Comparison of ENCODE assay signal across 25 cellular contexts in the genomic region with DNA sequence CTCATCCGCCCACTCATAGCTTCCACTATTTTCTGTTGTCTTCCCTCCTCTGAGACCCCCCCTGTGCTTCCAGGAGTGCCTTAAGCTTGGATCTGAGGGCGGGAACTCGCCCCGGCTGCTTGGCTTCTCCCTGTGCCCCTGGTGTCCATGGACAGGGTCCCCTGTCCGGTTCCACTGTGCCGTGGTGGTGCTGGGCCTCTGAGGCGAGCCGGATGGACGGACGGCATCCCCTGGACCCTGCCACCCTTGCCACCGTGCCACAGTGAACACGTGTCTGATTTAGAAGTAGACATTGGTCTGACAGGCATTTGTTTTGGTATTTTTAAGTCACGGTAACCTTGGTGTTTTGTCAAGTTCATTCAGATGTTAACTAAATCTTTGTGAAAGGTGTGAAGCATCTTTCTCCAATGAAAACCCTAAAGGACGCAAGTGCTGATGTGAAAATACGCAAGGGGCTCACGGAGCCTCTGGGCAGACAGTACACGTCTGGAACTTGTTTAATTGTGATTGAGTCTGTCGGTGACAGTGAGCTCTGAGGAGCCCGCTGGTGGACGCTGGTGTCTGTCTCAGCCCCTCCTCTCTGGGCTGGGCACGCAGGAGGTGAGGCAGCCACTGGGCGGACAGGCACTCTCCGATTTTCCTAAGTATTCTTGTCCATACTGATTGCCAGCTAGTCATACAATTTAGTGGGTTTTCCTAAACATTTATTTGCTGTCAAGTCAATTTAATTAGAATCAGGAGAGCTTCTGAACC. TPM values are rescaled to one million over a fixed set of nuclear protein-coding genes. Genes with fewer than 3 reads are reported as not detected.
"Had no signal": no experiment of that assay in that cellular context is flagged by ENCODE, and none has a peak within 500 bp of the region (broad histone marks: within the 10 kb centered on the region; RNA-seq: fewer than 3 reads in every experiment).

No MANE protein-coding gene starts in this region.

- H3K9ac ChIP-seq: parathyroid adenoma had no signal

- H3K27me3 Mint-ChIP-seq: brain; memory B cell; natural killer cell treated with Interleukin-12 subunit alpha and Interleukin-12 subunit beta and Interleukin-15 and Interleukin-18, amount 100 ng/mL, for 72 hours had no signal

- H3K27me3 ChIP-seq: esophagus squamous epithelium, gastroesophageal sphincter, stomach, suprapubic skin, tibial nerve, uterus had no signal

- H2AFZ ChIP-seq: parathyroid adenoma had no signal

- H3K4me1 ChIP-seq: parathyroid adenoma, stomach, suprapubic skin, tibial nerve, uterus had no signal

- H3K27ac ChIP-seq: esophagus squamous epithelium, gastroesophageal sphincter, parathyroid adenoma, stomach, suprapubic skin, tibial nerve, uterus, WERI-Rb-1 had no signal

- ATAC-seq: gastroesophageal sphincter; natural killer cell treated with Interleukin-12 subunit alpha and Interleukin-12 subunit beta and Interleukin-15 and Interleukin-18, amount 100 ng/mL, for 72 hours; right cardiac atrium had no signal

- H3K4me1 Mint-ChIP-seq: brain had no signal

- DNase-seq: activated CD4-positive, alpha-beta T cell treated with anti-CD3 and anti-CD28 coated beads for 1 hour; activated CD4-positive, alpha-beta T cell treated with anti-CD3 and anti-CD28 coated beads, Interleukin-2, amount 50 U/mL, for 4 hours; activated gamma-delta T cell; activated naive CD4-positive, alpha-beta T cell treated with anti-CD3 and anti-CD28 coated beads, Interleukin-2, amount 50 U/mL, for 16 hours; aorta; dermis blood vessel endothelial cell; effector memory CD4-positive, alpha-beta T cell; esophagus squamous epithelium; head of caudate nucleus; hypothalamus; stimulated activated CD4-positive, alpha-beta T cell treated with anti-CD3 and anti-CD28 coated beads, Interleukin-4, amount 100 ng/mL, for 4 hours; stomach; uterus; WERI-Rb-1 had no signal

- H3K9me3 ChIP-seq: esophagus squamous epithelium, gastroesophageal sphincter, stomach, suprapubic skin, tibial nerve, uterus had no signal

- H3K9me3 Mint-ChIP-seq: memory B cell; natural killer cell treated with Interleukin-12 subunit alpha and Interleukin-12 subunit beta and Interleukin-15 and Interleukin-18, amount 100 ng/mL, for 72 hours; T-helper 2 cell treated with Interferon-gamma antibody and Interleukin-4, amounts not matched to agents 5 μg/mL and 100 μg/mL, for 36 hours had no signal

- H3K27ac Mint-ChIP-seq: memory B cell; T-helper 2 cell treated with Interferon-gamma antibody and Interleukin-4, amounts not matched to agents 5 μg/mL and 100 μg/mL, for 36 hours had no signal

- H3K36me3 ChIP-seq: uterus had no signal

- H3K4me3 ChIP-seq: esophagus squamous epithelium, gastroesophageal sphincter, stomach, suprapubic skin, tibial nerve, uterus had no signal

- H3K4me3 Mint-ChIP-seq: brain; memory B cell; natural killer cell treated with Interleukin-12 subunit alpha and Interleukin-12 subunit beta and Interleukin-15 and Interleukin-18, amount 100 ng/mL, for 72 hours; T-helper 2 cell treated with Interferon-gamma antibody and Interleukin-4, amounts not matched to agents 5 μg/mL and 100 μg/mL, for 36 hours had no signal

RNA-seq across cellular contexts. Expression of a gene that starts 26.3 kb away (rescaled TPM):
- total RNA-seq: cardiac septum; dermis blood vessel endothelial cell; liver; natural killer cell treated with Interleukin-12 subunit alpha and Interleukin-12 subunit beta and Interleukin-15 and Interleukin-18, amount 100 ng/mL, for 72 hours; right cardiac atrium; stomach; tibial nerve had no signal
